In the genomic region with DNA sequence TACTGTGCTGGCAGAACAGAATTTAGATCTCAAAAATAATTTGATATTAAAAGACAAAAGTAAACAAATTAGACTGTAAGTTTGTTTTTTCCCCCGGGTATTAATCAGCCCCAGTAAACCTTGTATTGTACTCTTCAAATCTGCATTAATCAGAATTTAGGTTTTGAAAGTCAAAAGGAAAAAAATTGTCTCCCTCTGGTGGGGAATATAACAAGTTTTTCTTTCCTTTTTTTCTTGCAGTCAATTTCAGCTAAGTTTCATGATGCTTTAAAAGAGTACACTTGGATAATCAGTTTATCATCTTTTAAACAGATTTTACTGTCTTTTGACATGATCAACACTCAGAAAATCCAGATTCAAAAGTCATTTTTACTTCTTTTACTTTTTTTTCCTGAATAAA, we compare ENCODE assay signal across 10 cellular contexts.
A peak's percentile ranks its signal among the peaks of the same experiment; 100 is the strongest.
DNase-seq lines count a peak whose midpoint lies in the region; ATAC-seq and TF ChIP-seq lines count a peak whose summit lies in the region.
"Had no signal": no experiment of that assay in that cellular context is flagged by ENCODE, and none has a peak within 500 bp of the region (broad histone marks: within the 10 kb centered on the region; RNA-seq: fewer than 3 reads in every experiment).

No MANE protein-coding gene starts in this region.

- TF ChIP-seq POLR2A in GM18505 (IDR thresholded peaks at IDR 0.05; ENCODE audit: borderline replicate concordance, extremely low read depth, insufficient read depth, insufficient read length) = no peak

- H3K36me3 ChIP-seq in left ventricle myocardium inferior = no peaks in the 10 kb centered on the region

- no peak for DNase-seq in left ventricle myocardium inferior
- no peak for DNase-seq in Right ventricle myocardium inferior (ENCODE audit: missing footprints)
- DNase-seq in SK-N-DZ (ENCODE audit: low spot score) = peak; percentile 20
- DNase-seq in globus pallidus (ENCODE audit: low spot score) = peak; percentile 50
- DNase-seq in head of caudate nucleus = no peak
- no peak for DNase-seq in activated CD4-positive, alpha-beta T cell treated with anti-CD3 and anti-CD28 coated beads, Interleukin-2, amount 50 U/mL, for 1 hour
- DNase-seq in stimulated activated CD4-positive, alpha-beta T cell treated with anti-CD3 and anti-CD28 coated beads, Interleukin-4, amount 100 ng/mL, for 24 hours = no peak
- DNase-seq: DMS153, NCI-H187 had no signal

- ATAC-seq in Right ventricle myocardium inferior = no peak
- ATAC-seq in GM18505 (IDR thresholded peaks at IDR 0.05; ENCODE audit: unreplicated experiment) = no peak

- H3K4me3 ChIP-seq in left ventricle myocardium inferior = no peak overlapping the region

- no peaks in the 10 kb centered on the region for H3K27me3 ChIP-seq in left ventricle myocardium inferior (ENCODE audit: low read depth)

- no peaks in the 10 kb centered on the region for H3K4me1 ChIP-seq in left ventricle myocardium inferior

- no peak overlapping the region for H3K27ac ChIP-seq in left ventricle myocardium inferior (replicated peaks)

- intact Hi-C loops in left ventricle myocardium inferior (cut with micrococcal nuclease) (no loop called here), Right ventricle myocardium inferior (cut with DNase I) (loop anchor here (5.0 kb wide), 2 partner anchors 87 to 367 kb away; no protein-coding TSS in a partner anchor), head of caudate nucleus (cut with DNase I) (loop anchor here (5.0 kb wide), 1 partner anchor 87 kb away; no protein-coding TSS in a partner anchor)

- TF ChIP-seq CTCF in left ventricle myocardium inferior (IDR thresholded peaks at IDR 0.05; ENCODE audit: borderline replicate concordance) = peak; percentile 52

- H3K9me3 ChIP-seq in left ventricle myocardium inferior (replicated peaks) = no peaks in the 10 kb centered on the region

Comparison
In these comparisons a context has a peak if more than half of its experiments do, and no peak if none do; other contexts are left out.
1. DNase-seq: peak in SK-N-DZ (single experiment) and globus pallidus (single experiment); none in left ventricle myocardium inferior (single experiment), Right ventricle myocardium inferior (single experiment), head of caudate nucleus (0 of 42), activated CD4-positive, alpha-beta T cell treated with anti-CD3 and anti-CD28 coated beads, Interleukin-2, amount 50 U/mL, for 1 hour (single experiment) and stimulated activated CD4-positive, alpha-beta T cell treated with anti-CD3 and anti-CD28 coated beads, Interleukin-4, amount 100 ng/mL, for 24 hours (single experiment).